Comparison of ENCODE assay signal across 9 cellular contexts in genomic region chr1:231929311-231929710, GRCh38.
DNase-seq lines count a peak whose midpoint lies in the region; ATAC-seq, FAIRE-seq and TF ChIP-seq lines count a peak whose summit lies in the region.
"Had no signal": no experiment of that assay in that cellular context is flagged by ENCODE, and none has a peak within 500 bp of the region (broad histone marks: within the 10 kb centered on the region; RNA-seq: fewer than 3 reads in every experiment).

No MANE protein-coding gene starts in this region.

- H3K27ac ChIP-seq in kidney (ENCODE audit: low read depth in 2 of 2, low read length in 2 of 2): no peak overlapping the region
- H3K27ac ChIP-seq: pancreas had no signal

- peaks cover 4 to 5% of the 10 kb centered on the region in 2 donors for H3K9me3 ChIP-seq in kidney (ENCODE audit: control insufficient read depth in 1 of 2, low read length in 2 of 2)
- H3K9me3 ChIP-seq: pancreas had no signal

- ATAC-seq in left cardiac atrium (peak; percentile 54 to 58), Right ventricle myocardium superior (ENCODE audit: poor library complexity) (no peak), HG02678 (IDR thresholded peaks at IDR 0.05; ENCODE audit: unreplicated experiment) (no peak), HG03521 (IDR thresholded peaks at IDR 0.05; ENCODE audit: unreplicated experiment) (no peak)

- no peaks in the 10 kb centered on the region for H3K4me1 ChIP-seq in kidney (ENCODE audit: control insufficient read depth in 1 of 2, insufficient read depth in 1 of 2, low read depth in 1 of 2, low read length in 2 of 2)

- no peak for FAIRE-seq in kidney (lab: Jason Lieb, UNC)
- FAIRE-seq: pancreas had no signal

- no peaks in the 10 kb centered on the region for H3K36me3 ChIP-seq in kidney (ENCODE audit: control insufficient read depth in 1 of 2, insufficient read depth in 2 of 2, low read length in 2 of 2)
- H3K36me3 ChIP-seq: pancreas had no signal

- TF ChIP-seq CTCF in kidney (IDR thresholded peaks at IDR 0.05; ENCODE audit: borderline replicate concordance, extremely low read depth, insufficient read depth): no peak

- intact Hi-C loops in left cardiac atrium (cut with DNase I): no loop called here
- intact Hi-C loops in Right ventricle myocardium superior (cut with DNase I): no loop called here
- intact Hi-C loops in kidney (cut with DNase I): no loop called here

- H3K4me3 ChIP-seq in kidney (ENCODE audit: low read length in 2 of 2): no peak overlapping the region
- H3K4me3 ChIP-seq: pancreas had no signal

- no peak overlapping the region for H3K9ac ChIP-seq in kidney (ENCODE audit: low read length in 2 of 2)

- DNase-seq in left cardiac atrium (no peak), Right ventricle myocardium superior (no peak), astrocyte of the hippocampus (ENCODE audit: low read depth, low spot score) (peak; percentile 95), iris pigment epithelial cell (ENCODE audit: low read depth) (peak; percentile 69), cortex of kidney (lab: John Stamatoyannopoulos, UW) (no peak), kidney (no peak)
- DNase-seq: pancreas had no signal

Comparison
In these comparisons a context has a peak if more than half of its experiments do, and no peak if none do; other contexts are left out.
1. ATAC-seq: peak in left cardiac atrium (2 of 2); none in Right ventricle myocardium superior (single experiment), HG02678 (single experiment) and HG03521 (single experiment).
2. DNase-seq: peak in astrocyte of the hippocampus (single experiment) and iris pigment epithelial cell (single experiment); none in left cardiac atrium (single experiment), Right ventricle myocardium superior (single experiment), cortex of kidney (single experiment) and kidney (single experiment).